In genomic region chr11:1515082-1516060, GRCh38 we compare ENCODE assay signal across 9 cellular contexts. TPM values are rescaled to one million over a fixed set of nuclear protein-coding genes. Genes with fewer than 3 reads are reported as not detected.
DNase-seq lines count a peak whose midpoint lies in the region; ATAC-seq, FAIRE-seq and TF ChIP-seq lines count a peak whose summit lies in the region.
"Had no signal": no experiment of that assay in that cellular context is flagged by ENCODE, and none has a peak within 500 bp of the region (broad histone marks: within the 10 kb centered on the region; RNA-seq: fewer than 3 reads in every experiment).

No MANE protein-coding gene starts in this region.

- H3K36me3 ChIP-seq in bronchial epithelial cell (ENCODE audit: control insufficient read depth, insufficient read depth, low read length) (peaks cover 4% of the 10 kb centered on the region), kidney epithelial cell (ENCODE audit: control insufficient read depth, insufficient read depth, low read length) (no peaks in the 10 kb centered on the region)

- TF ChIP-seq CTCF in bronchial epithelial cell (IDR thresholded peaks at IDR 0.05; ENCODE audit: insufficient read depth, low read length, severe bottlenecking) (peak; percentile 97), kidney epithelial cell (IDR thresholded peaks at IDR 0.05; ENCODE audit: insufficient read depth, low read length, poor library complexity, severe bottlenecking) (peak; percentile 90)

- no peaks in the 10 kb centered on the region for H3K27me3 ChIP-seq in bronchial epithelial cell (ENCODE audit: control insufficient read depth, insufficient read depth, low read length)
- H3K27me3 ChIP-seq in kidney epithelial cell (ENCODE audit: control insufficient read depth, insufficient read depth, low read length): no peaks in the 10 kb centered on the region

- DNase-seq in DMS 273 (lab: John Stamatoyannopoulos, UW; ENCODE audit: unreplicated experiment) (peak; percentile 78), DMS 273 treated with DMSO at 0.1 percent for 48 hours (lab: John Stamatoyannopoulos, UW) (no peak), NCI-H2029 treated with DMSO at 0.1 percent for 48 hours (lab: John Stamatoyannopoulos, UW) (peak; percentile 23), bronchial epithelial cell (ENCODE audit: low read depth) (peak; percentile 26), kidney epithelial cell (ENCODE audit: low read depth) (no peak)
- peak; percentile 83 for DNase-seq in activated CD4-positive, CD25-positive, alpha-beta regulatory T cell treated with anti-CD3 and anti-CD28 coated beads, Interleukin-2, amount 50 U/mL, for 72 hours
- peak; percentile 42 to 69 for DNase-seq in stimulated activated CD4-positive, alpha-beta T cell treated with anti-CD3 and anti-CD28 coated beads, Interleukin-1b, Interleukin-23, amount 100 ng/mL, for 1 hour (ENCODE audit: low read depth in 2 of 2)

- no peak for FAIRE-seq in bronchial epithelial cell (lab: Jason Lieb, UNC)
- FAIRE-seq: A204.1 had no signal

- H3K4me3 ChIP-seq in bronchial epithelial cell (ENCODE audit: low read depth, low read length) (no peak overlapping the region), kidney epithelial cell (ENCODE audit: low read depth, low read length) (no peak overlapping the region)

- no peak for ATAC-seq in GM21390 (IDR thresholded peaks at IDR 0.05; ENCODE audit: unreplicated experiment)

RNA-seq across cellular contexts. Expression of gene MOB2, which starts 28.8 kb away (rescaled TPM):
- 38.2 and 41.1 TPM in 2 replicates for total RNA-seq in bronchial epithelial cell
- 18.1 and 32.0 TPM in 2 replicates for total RNA-seq in kidney epithelial cell

RNA-seq across cellular contexts. Expression of gene DUSP8, which starts 56.7 kb away (rescaled TPM):
- total RNA-seq in bronchial epithelial cell (0.26 and 0.64 TPM in 2 replicates), kidney epithelial cell (7.6 and 19.2 TPM in 2 replicates)

Comparison
In these comparisons a context has a peak if more than half of its experiments do, and no peak if none do; other contexts are left out.
1. DNase-seq: peak in DMS 273 (single experiment), NCI-H2029 treated with DMSO at 0.1 percent for 48 hours (single experiment), activated CD4-positive, CD25-positive, alpha-beta regulatory T cell treated with anti-CD3 and anti-CD28 coated beads, Interleukin-2, amount 50 U/mL, for 72 hours (single experiment), bronchial epithelial cell (single experiment) and stimulated activated CD4-positive, alpha-beta T cell treated with anti-CD3 and anti-CD28 coated beads, Interleukin-1b, Interleukin-23, amount 100 ng/mL, for 1 hour (2 of 2); none in DMS 273 treated with DMSO at 0.1 percent for 48 hours (single experiment) and kidney epithelial cell (single experiment).